ENCODE assay signal across 13 cellular contexts in the genomic region with DNA sequence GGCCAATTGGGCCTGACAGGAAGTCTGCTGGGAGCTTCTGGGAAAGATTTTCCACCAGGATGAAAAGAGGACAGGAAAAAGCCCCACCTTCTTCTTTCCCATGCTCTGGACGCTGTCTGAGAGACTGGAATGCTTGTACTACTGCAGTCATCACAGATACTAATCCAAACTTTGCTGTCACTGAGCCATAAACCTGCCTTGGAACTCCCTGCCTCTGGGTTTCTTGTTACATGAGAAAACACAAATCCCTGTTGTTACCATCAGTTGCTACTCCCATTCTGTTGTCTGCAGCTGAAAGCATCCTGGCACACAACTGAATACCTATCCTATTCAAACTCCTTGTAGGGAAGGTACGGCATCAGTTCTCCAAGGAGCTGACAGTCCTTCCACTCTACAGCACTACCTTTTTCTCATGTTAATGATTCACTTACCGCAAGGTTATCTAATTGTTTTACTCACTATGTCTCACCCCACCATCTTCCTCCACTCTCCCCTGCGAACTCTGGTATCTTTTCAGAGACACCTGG.
DNase-seq lines count a peak whose midpoint lies in the region; ATAC-seq lines count a peak whose summit lies in the region.
"Had no signal": no experiment of that assay in that cellular context is flagged by ENCODE, and none has a peak within 500 bp of the region (broad histone marks: within the 10 kb centered on the region; RNA-seq: fewer than 3 reads in every experiment).

No MANE protein-coding gene starts in this region.

- no peaks in the 10 kb centered on the region for H3K4me1 Mint-ChIP-seq in activated naive CD8-positive, alpha-beta T cell treated with anti-CD3 and anti-CD28 coated beads, Interleukin-2, amount 50 U/mL, for 24 hours
- no peaks in the 10 kb centered on the region for H3K4me1 Mint-ChIP-seq in activated naive CD8-positive, alpha-beta T cell treated with anti-CD3 and anti-CD28 coated beads for 36 hours
- peaks cover 12% of the 10 kb centered on the region for H3K4me1 Mint-ChIP-seq in central memory CD8-positive, alpha-beta T cell

- peaks cover 32% of the 10 kb centered on the region; the same call in 1 of the 2 replicates for H3K4me1 ChIP-seq in iPS-20b (ENCODE audit: insufficient read depth, low read length)
- H3K4me1 ChIP-seq in stomach smooth muscle (ENCODE audit: control insufficient read depth, insufficient read depth, low read length), result peaks cover 39% of the 10 kb centered on the region
- H3K4me1 ChIP-seq: BLaER1 had no signal

- H3K4me3 ChIP-seq in iPS-20b (ENCODE audit: low read length), result peak overlapping the region; percentile 3; the same call in 1 of the 2 replicates
- H3K4me3 ChIP-seq in stomach smooth muscle (ENCODE audit: low read length in 2 of 2), result no peak overlapping the region
- H3K4me3 ChIP-seq: BLaER1 had no signal

- no peak for DNase-seq in activated naive CD8-positive, alpha-beta T cell treated with anti-CD3 and anti-CD28 coated beads, Interleukin-2, amount 50 U/mL, for 24 hours
- no peak for DNase-seq in activated naive CD8-positive, alpha-beta T cell treated with anti-CD3 and anti-CD28 coated beads for 36 hours
- DNase-seq in central memory CD8-positive, alpha-beta T cell (ENCODE audit: low spot score in 2 of 2), result no peak
- no peak for DNase-seq in mesenteric fat pad (ENCODE audit: low spot score)
- DNase-seq: activated T-cell treated with anti-CD3 and anti-CD28 coated beads, Interleukin-2, amount 50 U/mL, for 48 hours; GOT3; stimulated activated CD4-positive, alpha-beta T cell treated with anti-CD3 and anti-CD28 coated beads, Interleukin-4, amount 100 ng/mL, for 4 hours; T-helper 1 cell had no signal

- H3K27me3 Mint-ChIP-seq in activated naive CD8-positive, alpha-beta T cell treated with anti-CD3 and anti-CD28 coated beads, Interleukin-2, amount 50 U/mL, for 24 hours, result no peaks in the 10 kb centered on the region
- no peaks in the 10 kb centered on the region for H3K27me3 Mint-ChIP-seq in activated naive CD8-positive, alpha-beta T cell treated with anti-CD3 and anti-CD28 coated beads for 36 hours
- no peaks in the 10 kb centered on the region for H3K27me3 Mint-ChIP-seq in central memory CD8-positive, alpha-beta T cell

- H3K9ac ChIP-seq in iPS-20b (ENCODE audit: low read depth, low read length), result no peak overlapping the region
- H3K9ac ChIP-seq in stomach smooth muscle (ENCODE audit: low read length in 2 of 2), result no peak overlapping the region
- H3K9ac ChIP-seq: BLaER1 had no signal

- H3K27me3 ChIP-seq in iPS-20b (ENCODE audit: insufficient read depth, low read length) (no peaks in the 10 kb centered on the region), stomach smooth muscle (ENCODE audit: control insufficient read depth in 1 of 2, insufficient read depth in 2 of 2, low read length in 2 of 2) (no peaks in the 10 kb centered on the region)
- H3K27me3 ChIP-seq: BLaER1 had no signal

- peak overlapping the region; percentile 15 for H3K27ac Mint-ChIP-seq in activated naive CD8-positive, alpha-beta T cell treated with anti-CD3 and anti-CD28 coated beads, Interleukin-2, amount 50 U/mL, for 24 hours
- no peak overlapping the region for H3K27ac Mint-ChIP-seq in activated naive CD8-positive, alpha-beta T cell treated with anti-CD3 and anti-CD28 coated beads for 36 hours
- H3K27ac Mint-ChIP-seq in central memory CD8-positive, alpha-beta T cell (ENCODE audit: low read depth), result peak overlapping the region; percentile 26

- no peak for ATAC-seq in activated naive CD8-positive, alpha-beta T cell treated with anti-CD3 and anti-CD28 coated beads, Interleukin-2, amount 50 U/mL, for 24 hours
- no peak for ATAC-seq in central memory CD8-positive, alpha-beta T cell (replicated peaks; ENCODE audit: extremely low read depth, poor library complexity, severe bottlenecking)
- ATAC-seq in GM21381 (IDR thresholded peaks at IDR 0.05; ENCODE audit: unreplicated experiment), result no peak
- no peak for ATAC-seq in GM21786 (IDR thresholded peaks at IDR 0.05; ENCODE audit: unreplicated experiment)

- H3K9me3 Mint-ChIP-seq in activated naive CD8-positive, alpha-beta T cell treated with anti-CD3 and anti-CD28 coated beads, Interleukin-2, amount 50 U/mL, for 24 hours, result no peaks in the 10 kb centered on the region
- H3K9me3 Mint-ChIP-seq in activated naive CD8-positive, alpha-beta T cell treated with anti-CD3 and anti-CD28 coated beads for 36 hours, result no peaks in the 10 kb centered on the region
- no peaks in the 10 kb centered on the region for H3K9me3 Mint-ChIP-seq in central memory CD8-positive, alpha-beta T cell

- peaks cover 39% of the 10 kb centered on the region for H3K36me3 Mint-ChIP-seq in activated naive CD8-positive, alpha-beta T cell treated with anti-CD3 and anti-CD28 coated beads, Interleukin-2, amount 50 U/mL, for 24 hours (ENCODE audit: low read depth)
- H3K36me3 Mint-ChIP-seq in activated naive CD8-positive, alpha-beta T cell treated with anti-CD3 and anti-CD28 coated beads for 36 hours, result peaks cover 23% of the 10 kb centered on the region
- H3K36me3 Mint-ChIP-seq in central memory CD8-positive, alpha-beta T cell (ENCODE audit: insufficient read depth), result peaks cover 43% of the 10 kb centered on the region

- H3K9me3 ChIP-seq in iPS-20b (ENCODE audit: insufficient read depth, low read depth, low read length), result no peaks in the 10 kb centered on the region
- no peaks in the 10 kb centered on the region for H3K9me3 ChIP-seq in stomach smooth muscle (ENCODE audit: control insufficient read depth in 2 of 2, low read length in 2 of 2)
- H3K9me3 ChIP-seq: BLaER1 had no signal

- H3K4me3 Mint-ChIP-seq in activated naive CD8-positive, alpha-beta T cell treated with anti-CD3 and anti-CD28 coated beads, Interleukin-2, amount 50 U/mL, for 24 hours, result no peak overlapping the region
- H3K4me3 Mint-ChIP-seq in activated naive CD8-positive, alpha-beta T cell treated with anti-CD3 and anti-CD28 coated beads for 36 hours, result no peak overlapping the region
- H3K4me3 Mint-ChIP-seq in central memory CD8-positive, alpha-beta T cell, result no peak overlapping the region

- peaks cover 46% of the 10 kb centered on the region for H3K36me3 ChIP-seq in iPS-20b (ENCODE audit: insufficient read depth, low read depth, low read length)
- peaks cover 18 to 19% of the 10 kb centered on the region in 2 donors for H3K36me3 ChIP-seq in stomach smooth muscle (ENCODE audit: control insufficient read depth in 2 of 2, insufficient read depth in 2 of 2, low read length in 2 of 2)

- H3K27ac ChIP-seq in iPS-20b (ENCODE audit: low read length) (no peak overlapping the region), stomach smooth muscle (ENCODE audit: low read length) (peak overlapping the region; percentile 59)
- H3K27ac ChIP-seq: BLaER1 had no signal
